9 cellular contexts compared by ENCODE assay signal in the genomic region with DNA sequence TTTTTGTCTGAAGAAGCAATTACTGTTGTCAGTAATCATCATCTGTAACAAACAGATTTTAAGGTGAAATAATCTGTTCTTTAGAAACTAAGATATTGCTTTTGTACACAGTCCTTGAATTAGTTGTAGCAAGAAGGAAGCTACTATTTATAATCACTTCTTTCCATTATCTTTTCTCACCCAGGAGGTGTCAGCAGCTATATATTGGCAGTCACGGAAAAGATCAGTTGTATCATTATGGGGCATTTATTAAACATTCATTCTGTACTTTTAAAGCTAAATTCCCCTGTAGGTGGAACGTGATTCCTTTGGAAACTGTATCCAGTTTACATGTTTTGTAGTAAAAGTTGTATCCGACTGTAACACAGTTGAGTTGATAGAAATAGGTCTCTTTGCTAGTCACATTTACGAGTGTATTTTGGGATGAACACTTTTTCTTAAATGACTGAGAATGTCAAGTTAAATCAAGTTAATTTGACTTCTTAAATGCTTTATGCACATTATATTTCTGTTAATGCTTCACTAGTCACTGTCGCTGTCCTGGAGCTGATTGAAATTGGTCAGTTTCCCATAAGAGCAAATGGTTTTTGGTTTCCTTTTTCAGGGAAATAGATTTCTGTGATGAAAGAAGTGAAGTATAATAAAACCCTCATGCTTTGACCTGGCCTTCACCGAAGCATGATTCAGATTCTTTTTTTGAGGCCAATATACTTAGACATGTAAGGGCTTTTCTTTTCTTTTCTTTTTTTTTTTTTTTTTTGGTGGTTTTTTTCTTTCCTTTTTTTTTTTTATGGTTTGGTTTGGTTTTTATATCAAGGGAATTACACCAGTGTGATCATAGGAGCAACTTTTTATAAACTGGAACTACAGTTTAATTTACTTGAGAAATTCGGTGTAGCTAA. TPM values are rescaled to one million over a fixed set of nuclear protein-coding genes. Genes with fewer than 3 reads are reported as not detected.
DNase-seq lines count a peak whose midpoint lies in the region; ATAC-seq and TF ChIP-seq lines count a peak whose summit lies in the region.
"Had no signal": no experiment of that assay in that cellular context is flagged by ENCODE, and none has a peak within 500 bp of the region (broad histone marks: within the 10 kb centered on the region; RNA-seq: fewer than 3 reads in every experiment).

No MANE protein-coding gene starts in this region.

- DNase-seq in activated T-cell treated with anti-CD3 and anti-CD28 coated beads, Interleukin-2, amount 50 U/mL, for 72 hours: no peak
- no peak for DNase-seq in activated T-cell treated with anti-CD3 and anti-CD28 coated beads, Interleukin-2, amount 50 U/mL, for 4 hours
- no peak for DNase-seq in brain microvascular endothelial cell
- peak; percentile 52 to 62 for DNase-seq in lung microvascular endothelial cell (ENCODE audit: low read depth in 2 of 2)
- no peak for DNase-seq in type B pancreatic cell (ENCODE audit: extremely low spot score, unreplicated experiment)
- no peak for DNase-seq in cerebellum (ENCODE audit: low spot score)
- DNase-seq in AG08396 (ENCODE audit: low spot score): no peak

- peaks cover 3% of the 10 kb centered on the region for H3K36me3 ChIP-seq in brain microvascular endothelial cell (replicated peaks)

- in situ Hi-C loops in brain microvascular endothelial cell (cut with HindIII; ENCODE audit: low pct_ligation_motif_present, low sequenced_read_pairs): loop anchor here (25.0 kb wide), 2 partner anchors 232 to 557 kb away; no protein-coding TSS in a partner anchor

- H3K27me3 Mint-ChIP-seq in activated T-cell treated with anti-CD3 and anti-CD28 coated beads, Interleukin-2, amount 50 U/mL, for 72 hours (ENCODE audit: low read depth): no peaks in the 10 kb centered on the region
- no peaks in the 10 kb centered on the region for H3K27me3 Mint-ChIP-seq in activated T-cell treated with anti-CD3 and anti-CD28 coated beads, Interleukin-2, amount 50 U/mL, for 4 hours (ENCODE audit: low read depth)
- H3K27me3 Mint-ChIP-seq in type B pancreatic cell: no peaks in the 10 kb centered on the region

- TF ChIP-seq CTCF in brain microvascular endothelial cell (IDR thresholded peaks at IDR 0.05; ENCODE audit: low read depth, low read length, missing control alignments): no peak
- no peak for TF ChIP-seq CTCF in type B pancreatic cell (conservative IDR thresholded peaks at IDR 0.05)

- peaks cover 59% of the 10 kb centered on the region for H3K4me1 Mint-ChIP-seq in activated T-cell treated with anti-CD3 and anti-CD28 coated beads, Interleukin-2, amount 50 U/mL, for 72 hours (ENCODE audit: low read depth)
- peaks cover 47% of the 10 kb centered on the region for H3K4me1 Mint-ChIP-seq in activated T-cell treated with anti-CD3 and anti-CD28 coated beads, Interleukin-2, amount 50 U/mL, for 4 hours (ENCODE audit: low read depth)
- peaks cover 45% of the 10 kb centered on the region for H3K4me1 Mint-ChIP-seq in type B pancreatic cell (ENCODE audit: unreplicated experiment)

- peak overlapping the region; percentile 60 to 73 for H3K4me3 Mint-ChIP-seq in activated T-cell treated with anti-CD3 and anti-CD28 coated beads, Interleukin-2, amount 50 U/mL, for 72 hours
- no peak overlapping the region for H3K4me3 Mint-ChIP-seq in activated T-cell treated with anti-CD3 and anti-CD28 coated beads, Interleukin-2, amount 50 U/mL, for 4 hours
- H3K4me3 Mint-ChIP-seq in type B pancreatic cell: peak overlapping the region; percentile 38

- no peak for ATAC-seq in activated T-cell treated with anti-CD3 and anti-CD28 coated beads, Interleukin-2, amount 50 U/mL, for 72 hours (replicated peaks in 1 of 2)
- ATAC-seq in activated T-cell treated with anti-CD3 and anti-CD28 coated beads, Interleukin-2, amount 50 U/mL, for 4 hours: no peak
- ATAC-seq in HG03460 (IDR thresholded peaks at IDR 0.05; ENCODE audit: unreplicated experiment): no peak

- no peaks in the 10 kb centered on the region for H3K9me3 Mint-ChIP-seq in activated T-cell treated with anti-CD3 and anti-CD28 coated beads, Interleukin-2, amount 50 U/mL, for 72 hours
- H3K9me3 Mint-ChIP-seq in activated T-cell treated with anti-CD3 and anti-CD28 coated beads, Interleukin-2, amount 50 U/mL, for 4 hours: no peaks in the 10 kb centered on the region
- no peaks in the 10 kb centered on the region for H3K9me3 Mint-ChIP-seq in type B pancreatic cell

- peak overlapping the region; percentile 13 for H3K4me3 ChIP-seq in brain microvascular endothelial cell (ENCODE audit: low read depth, low read length)

- H3K27ac ChIP-seq in brain microvascular endothelial cell: no peak overlapping the region
- H3K27ac ChIP-seq: C4-2B had no signal

- peaks cover 0 to 3% of the 10 kb centered on the region in 2 donors for H3K36me3 Mint-ChIP-seq in activated T-cell treated with anti-CD3 and anti-CD28 coated beads, Interleukin-2, amount 50 U/mL, for 72 hours (ENCODE audit: insufficient read depth in 2 of 2)
- H3K36me3 Mint-ChIP-seq in activated T-cell treated with anti-CD3 and anti-CD28 coated beads, Interleukin-2, amount 50 U/mL, for 4 hours (ENCODE audit: insufficient read depth): no peaks in the 10 kb centered on the region
- no peaks in the 10 kb centered on the region for H3K36me3 Mint-ChIP-seq in type B pancreatic cell

- no peaks in the 10 kb centered on the region for H3K27me3 ChIP-seq in brain microvascular endothelial cell (replicated peaks)

- H3K27ac Mint-ChIP-seq in activated T-cell treated with anti-CD3 and anti-CD28 coated beads, Interleukin-2, amount 50 U/mL, for 72 hours: peak overlapping the region; percentile 81
- H3K27ac Mint-ChIP-seq in type B pancreatic cell: peak overlapping the region; percentile 47

RNA-seq across cellular contexts. Expression of a gene that starts 5.1 kb away (rescaled TPM):
- 10 to 100 TPM; 62.0 to 64.2 TPM for total RNA-seq in activated T-cell treated with anti-CD3 and anti-CD28 coated beads, Interleukin-2, amount 50 U/mL, for 72 hours
- 10 to 100 TPM; 58.6 to 65.4 (median 61.2) TPM for total RNA-seq in activated T-cell treated with anti-CD3 and anti-CD28 coated beads, Interleukin-2, amount 50 U/mL, for 4 hours
- total RNA-seq in lung microvascular endothelial cell: 129 and 177 TPM in 2 replicates
- 50.4 and 150 TPM in 2 replicates for total RNA-seq in type B pancreatic cell (ENCODE audit: low replicate concordance)
- total RNA-seq in cerebellum: 363 TPM

Comparison
In these comparisons a context has a peak if more than half of its experiments do, and no peak if none do; other contexts are left out.
1. DNase-seq: peak in lung microvascular endothelial cell (2 of 2); none in activated T-cell treated with anti-CD3 and anti-CD28 coated beads, Interleukin-2, amount 50 U/mL, for 72 hours (0 of 2), activated T-cell treated with anti-CD3 and anti-CD28 coated beads, Interleukin-2, amount 50 U/mL, for 4 hours (single experiment), brain microvascular endothelial cell (single experiment), type B pancreatic cell (single experiment), cerebellum (single experiment) and AG08396 (single experiment).